ENCODE assay signal across 2 cellular contexts in genomic region chr3:174633342-174633741, GRCh38.
A peak's percentile ranks its signal among the peaks of the same experiment; 100 is the strongest.
TF ChIP-seq lines count a peak whose summit lies in the region.

No MANE protein-coding gene starts in this region.

TF ChIP-seq in neural cell, 6 proteins besides CTCF, POLR2A, EP300 and RAD21:
- peak; percentile 97 for TF ChIP-seq REST (IDR thresholded peaks at IDR 0.05; ENCODE audit: borderline replicate concordance)
- TF ChIP-seq TAF1 (IDR thresholded peaks at IDR 0.05; ENCODE audit: low read depth), result no peak
- TF ChIP-seq EZH2 (IDR thresholded peaks at IDR 0.05; ENCODE audit: borderline replicate concordance, insufficient read depth, low read length, poor library complexity, severe bottlenecking), result no peak
- TF ChIP-seq SMC3 (conservative IDR thresholded peaks at IDR 0.05; ENCODE audit: poor library complexity), result peak; percentile 19
- TF ChIP-seq POLR2AphosphoS5 (IDR thresholded peaks at IDR 0.05), result peak; percentile 71
- no peak for TF ChIP-seq MXI1 (conservative IDR thresholded peaks at IDR 0.05; ENCODE audit: poor library complexity, severe bottlenecking)

TF ChIP-seq in GM23338, 12 proteins besides CTCF, POLR2A, EP300 and RAD21 (continued from another document):
- no peak for TF ChIP-seq ZNF462 (CRISPR knock-in tag; IDR thresholded peaks at IDR 0.05)
